1 cellular context compared by ENCODE assay signal in genomic region chr5:72325566-72326297, GRCh38.
TF ChIP-seq lines count a peak whose summit lies in the region.

No MANE protein-coding gene starts in this region.

TF ChIP-seq in GM12878, 131 proteins besides CTCF, POLR2A, EP300 and RAD21:
- no peak for TF ChIP-seq ZBED1 (IDR thresholded peaks at IDR 0.05; ENCODE audit: borderline replicate concordance)
- TF ChIP-seq, protein P1, sequence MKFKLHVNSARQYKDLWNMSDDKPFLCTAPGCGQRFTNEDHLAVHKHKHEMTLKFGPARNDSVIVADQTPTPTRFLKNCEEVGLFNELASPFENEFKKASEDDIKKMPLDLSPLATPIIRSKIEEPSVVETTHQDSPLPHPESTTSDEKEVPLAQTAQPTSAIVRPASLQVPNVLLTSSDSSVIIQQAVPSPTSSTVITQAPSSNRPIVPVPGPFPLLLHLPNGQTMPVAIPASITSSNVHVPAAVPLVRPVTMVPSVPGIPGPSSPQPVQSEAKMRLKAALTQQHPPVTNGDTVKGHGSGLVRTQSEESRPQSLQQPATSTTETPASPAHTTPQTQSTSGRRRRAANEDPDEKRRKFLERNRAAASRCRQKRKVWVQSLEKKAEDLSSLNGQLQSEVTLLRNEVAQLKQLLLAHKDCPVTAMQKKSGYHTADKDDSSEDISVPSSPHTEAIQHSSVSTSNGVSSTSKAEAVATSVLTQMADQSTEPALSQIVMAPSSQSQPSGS (IDR thresholded peaks at IDR 0.05; ENCODE audit: low read length) = no peak
- TF ChIP-seq IRF4 (IDR thresholded peaks at IDR 0.05; ENCODE audit: low read depth, low read length) = no peak
- TF ChIP-seq FOS (IDR thresholded peaks at IDR 0.05; ENCODE audit: borderline replicate concordance, extremely low read depth, insufficient read length) = no peak
- TF ChIP-seq EZH2 (IDR thresholded peaks at IDR 0.05; ENCODE audit: borderline replicate concordance, control insufficient read depth, low read depth, low read length) = no peak
- no peak for TF ChIP-seq ZNF24 (IDR thresholded peaks at IDR 0.05)
- no peak for TF ChIP-seq NRF1 (conservative IDR thresholded peaks at IDR 0.05; ENCODE audit: low read depth, low read length)
- no peak for TF ChIP-seq MXI1 (IDR thresholded peaks at IDR 0.05; ENCODE audit: low read depth, low read length)
- TF ChIP-seq TCF12 (IDR thresholded peaks at IDR 0.05; ENCODE audit: low read depth, low read length) = no peak
- TF ChIP-seq, protein P2, sequence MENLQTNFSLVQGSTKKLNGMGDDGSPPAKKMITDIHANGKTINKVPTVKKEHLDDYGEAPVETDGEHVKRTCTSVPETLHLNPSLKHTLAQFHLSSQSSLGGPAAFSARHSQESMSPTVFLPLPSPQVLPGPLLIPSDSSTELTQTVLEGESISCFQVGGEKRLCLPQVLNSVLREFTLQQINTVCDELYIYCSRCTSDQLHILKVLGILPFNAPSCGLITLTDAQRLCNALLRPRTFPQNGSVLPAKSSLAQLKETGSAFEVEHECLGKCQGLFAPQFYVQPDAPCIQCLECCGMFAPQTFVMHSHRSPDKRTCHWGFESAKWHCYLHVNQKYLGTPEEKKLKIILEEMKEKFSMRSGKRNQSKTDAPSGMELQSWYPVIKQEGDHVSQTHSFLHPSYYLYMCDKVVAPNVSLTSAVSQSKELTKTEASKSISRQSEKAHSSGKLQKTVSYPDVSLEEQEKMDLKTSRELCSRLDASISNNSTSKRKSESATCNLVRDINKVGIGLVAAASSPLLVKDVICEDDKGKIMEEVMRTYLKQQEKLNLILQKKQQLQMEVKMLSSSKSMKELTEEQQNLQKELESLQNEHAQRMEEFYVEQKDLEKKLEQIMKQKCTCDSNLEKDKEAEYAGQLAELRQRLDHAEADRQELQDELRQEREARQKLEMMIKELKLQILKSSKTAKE (IDR thresholded peaks at IDR 0.05; ENCODE audit: low read depth, poor library complexity, severe bottlenecking) = no peak
- TF ChIP-seq CHD4 (IDR thresholded peaks at IDR 0.05) = no peak
- TF ChIP-seq DPF2 (IDR thresholded peaks at IDR 0.05) = no peak
- no peak for TF ChIP-seq ZSCAN29 (IDR thresholded peaks at IDR 0.05)
- TF ChIP-seq NR2F1 (conservative IDR thresholded peaks at IDR 0.05) = no peak
- no peak for TF ChIP-seq NFYA (IDR thresholded peaks at IDR 0.05; ENCODE audit: borderline replicate concordance, low read depth, low read length)
- TF ChIP-seq CUX1 (IDR thresholded peaks at IDR 0.05; ENCODE audit: insufficient replicate concordance, low read depth, low read length) = no peak
- TF ChIP-seq, protein P3, sequence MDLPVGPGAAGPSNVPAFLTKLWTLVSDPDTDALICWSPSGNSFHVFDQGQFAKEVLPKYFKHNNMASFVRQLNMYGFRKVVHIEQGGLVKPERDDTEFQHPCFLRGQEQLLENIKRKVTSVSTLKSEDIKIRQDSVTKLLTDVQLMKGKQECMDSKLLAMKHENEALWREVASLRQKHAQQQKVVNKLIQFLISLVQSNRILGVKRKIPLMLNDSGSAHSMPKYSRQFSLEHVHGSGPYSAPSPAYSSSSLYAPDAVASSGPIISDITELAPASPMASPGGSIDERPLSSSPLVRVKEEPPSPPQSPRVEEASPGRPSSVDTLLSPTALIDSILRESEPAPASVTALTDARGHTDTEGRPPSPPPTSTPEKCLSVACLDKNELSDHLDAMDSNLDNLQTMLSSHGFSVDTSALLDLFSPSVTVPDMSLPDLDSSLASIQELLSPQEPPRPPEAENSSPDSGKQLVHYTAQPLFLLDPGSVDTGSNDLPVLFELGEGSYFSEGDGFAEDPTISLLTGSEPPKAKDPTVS (IDR thresholded peaks at IDR 0.05; ENCODE audit: low read depth, low read length) = no peak
- TF ChIP-seq EED (IDR thresholded peaks at IDR 0.05; ENCODE audit: low read depth) = no peak
- no peak for TF ChIP-seq MTA3 (IDR thresholded peaks at IDR 0.05; ENCODE audit: borderline replicate concordance, low read length)
TF ChIP-seq in GM12878: peak in this region for 0.
